ENCODE assay signal across 22 cellular contexts in genomic region chr16:84375773-84376172, GRCh38. TPM values are rescaled to one million over a fixed set of nuclear protein-coding genes. Genes with fewer than 3 reads are reported as not detected.
"Had no signal": no experiment of that assay in that cellular context is flagged by ENCODE, and none has a peak within 500 bp of the region (broad histone marks: within the 10 kb centered on the region; RNA-seq: fewer than 3 reads in every experiment).

No MANE protein-coding gene starts in this region.

- H3K9me3 ChIP-seq: heart left ventricle, psoas muscle, right lobe of liver, testis, transverse colon had no signal

- H3K4me3 ChIP-seq: heart left ventricle, lung, psoas muscle, right lobe of liver, testis, transverse colon had no signal

- ATAC-seq: esophagus mucosa; heart left ventricle; left colon; left ventricle myocardium superior; psoas muscle; right lobe of liver; stimulated activated memory B cell treated with anti-CD40 and anti-IgM and Interleukin-4, amounts not matched to agents 10 μg/mL and 1 μg/mL and 100 μg/mL, for 72 hours; stimulated activated naive CD8-positive, alpha-beta T cell treated with anti-CD3 and anti-CD28 coated beads, Interleukin-15, amount 100 ng/mL, for 72 hours had no signal

- H3K36me3 ChIP-seq: heart left ventricle, right lobe of liver, transverse colon had no signal

- H3K4me1 ChIP-seq: psoas muscle, right lobe of liver, testis had no signal

- DNase-seq: effector memory CD4-positive, alpha-beta T cell; heart left ventricle; hippocampal formation; left colon; left ventricle myocardium superior; mesendoderm; naive B cell; psoas muscle; retina; right lobe of liver; stimulated activated CD4-positive, alpha-beta T cell treated with anti-CD3 and anti-CD28 coated beads, Interleukin-15, amount 100 ng/mL, for 24 hours; stimulated activated CD4-positive, alpha-beta T cell treated with anti-CD3 and anti-CD28 coated beads, Interleukin-1b, Interleukin-23, amount 100 ng/mL, for 48 hours; stimulated activated CD4-positive, alpha-beta T cell treated with anti-CD3 and anti-CD28 coated beads, Interleukin-4, amount 100 ng/mL, for 24 hours; stimulated activated naive CD8-positive, alpha-beta T cell treated with anti-CD3 and anti-CD28 coated beads, Interleukin-15, amount 100 ng/mL, for 72 hours; testis; transverse colon had no signal

- H3K27me3 ChIP-seq: right lobe of liver, testis, transverse colon had no signal

- H3K27ac ChIP-seq: heart left ventricle, psoas muscle, right lobe of liver, testis, transverse colon had no signal

RNA-seq across cellular contexts. Expression of gene ATP2C2, which starts 7.4 kb away (rescaled TPM):
- total RNA-seq: fibroblast of lung, glomerular endothelial cell, heart left ventricle, left ventricle myocardium superior, psoas muscle, subcutaneous adipose tissue had no signal
